Comparison of ENCODE assay signal across 21 cellular contexts in genomic region chr9:36833954-36834353, GRCh38.
DNase-seq lines count a peak whose midpoint lies in the region; ATAC-seq and TF ChIP-seq lines count a peak whose summit lies in the region.
"Had no signal": no experiment of that assay in that cellular context is flagged by ENCODE, and none has a peak within 500 bp of the region (broad histone marks: within the 10 kb centered on the region; RNA-seq: fewer than 3 reads in every experiment).

No MANE protein-coding gene starts in this region.

- no peaks in the 10 kb centered on the region for H3K4me1 Mint-ChIP-seq in stimulated activated effector memory CD8-positive, alpha-beta T cell treated with anti-CD3 and anti-CD28 coated beads, Interleukin-12 subunit alpha, Interleukin-12 subunit beta, amount 100 ng/mL, for 72 hours
- H3K4me1 Mint-ChIP-seq: activated naive CD8-positive, alpha-beta T cell treated with anti-CD3 and anti-CD28 coated beads, Interleukin-2, amount 10 ng/mL, durations not matched to agents 7 days and 5 days; CD8-positive, alpha-beta memory T cell had no signal

- H3K4me3 Mint-ChIP-seq in stimulated activated effector memory CD8-positive, alpha-beta T cell treated with anti-CD3 and anti-CD28 coated beads, Interleukin-12 subunit alpha, Interleukin-12 subunit beta, amount 100 ng/mL, for 72 hours: no peak overlapping the region
- H3K4me3 Mint-ChIP-seq: activated CD8-positive, alpha-beta T cell treated with anti-CD3 and anti-CD28 coated beads, Interleukin-2, amount 10 ng/mL, durations not matched to agents 7 days and 5 days; activated naive CD8-positive, alpha-beta T cell treated with anti-CD3 and anti-CD28 coated beads, Interleukin-2, amount 10 ng/mL, durations not matched to agents 7 days and 5 days; brain; CD8-positive, alpha-beta memory T cell had no signal

- peak; percentile 30 for DNase-seq in activated effector memory CD4-positive, alpha-beta T cell treated with anti-CD3 and anti-CD28 coated beads, Interleukin-2, amount 50 U/mL, for 16 hours
- DNase-seq in activated effector memory CD4-positive, alpha-beta T cell treated with Interleukin-2 at 50 U/mL for 16 hours: no peak
- DNase-seq in NT2/D1 (ENCODE audit: low read depth, low spot score) (peak; percentile 30), iPS-NIHi7 (ENCODE audit: extremely low spot score) (peak; percentile 67), upper lobe of right lung (peak; percentile 41)
- DNase-seq in stimulated activated effector memory CD8-positive, alpha-beta T cell treated with anti-CD3 and anti-CD28 coated beads, Interleukin-12 subunit alpha, Interleukin-12 subunit beta, amount 100 ng/mL, for 72 hours (ENCODE audit: low spot score in 2 of 2): no peak
- no peak for DNase-seq in stimulated activated CD8-positive, alpha-beta memory T cell treated with anti-CD3 and anti-CD28 coated beads, Interleukin-4, amount 100 ng/mL, for 48 hours
- DNase-seq: activated CD8-positive, alpha-beta T cell treated with anti-CD3 and anti-CD28 coated beads, Interleukin-2, amount 10 ng/mL, durations not matched to agents 7 days and 5 days; activated naive CD8-positive, alpha-beta T cell treated with anti-CD3 and anti-CD28 coated beads, Interleukin-2, amount 10 ng/mL, durations not matched to agents 7 days and 5 days; activated T-cell treated with anti-CD3 and anti-CD28 coated beads, Interleukin-2, amount 50 U/mL, for 48 hours; CD8-positive, alpha-beta memory T cell; cortex of kidney; foreskin fibroblast; left ventricle myocardium superior; NCI-H187 treated with DMSO at 0.1 percent for 48 hours; NCI-H510A treated with DMSO at 0.1 percent for 48 hours; stimulated activated naive CD4-positive, alpha-beta T cell had no signal

- no peak for TF ChIP-seq CTCF in upper lobe of right lung (IDR thresholded peaks at IDR 0.05)

- no peaks in the 10 kb centered on the region for H3K36me3 Mint-ChIP-seq in stimulated activated effector memory CD8-positive, alpha-beta T cell treated with anti-CD3 and anti-CD28 coated beads, Interleukin-12 subunit alpha, Interleukin-12 subunit beta, amount 100 ng/mL, for 72 hours
- H3K36me3 Mint-ChIP-seq: activated naive CD8-positive, alpha-beta T cell treated with anti-CD3 and anti-CD28 coated beads, Interleukin-2, amount 10 ng/mL, durations not matched to agents 7 days and 5 days; brain; CD8-positive, alpha-beta memory T cell had no signal

- no peak for ATAC-seq in upper lobe of right lung
- no peak for ATAC-seq in stimulated activated effector memory CD8-positive, alpha-beta T cell treated with anti-CD3 and anti-CD28 coated beads, Interleukin-12 subunit alpha, Interleukin-12 subunit beta, amount 100 ng/mL, for 72 hours
- no peak for ATAC-seq in HG02610 (IDR thresholded peaks at IDR 0.05; ENCODE audit: unreplicated experiment)
- ATAC-seq: activated CD8-positive, alpha-beta T cell treated with anti-CD3 and anti-CD28 coated beads, Interleukin-2, amount 10 ng/mL, durations not matched to agents 7 days and 5 days; left ventricle myocardium superior had no signal

- no peaks in the 10 kb centered on the region for H3K9me3 Mint-ChIP-seq in stimulated activated effector memory CD8-positive, alpha-beta T cell treated with anti-CD3 and anti-CD28 coated beads, Interleukin-12 subunit alpha, Interleukin-12 subunit beta, amount 100 ng/mL, for 72 hours
- H3K9me3 Mint-ChIP-seq: activated naive CD8-positive, alpha-beta T cell treated with anti-CD3 and anti-CD28 coated beads, Interleukin-2, amount 10 ng/mL, durations not matched to agents 7 days and 5 days; CD8-positive, alpha-beta memory T cell had no signal

- H3K36me3 ChIP-seq in NT2/D1 (ENCODE audit: insufficient read depth, insufficient read length, low read length) (no peaks in the 10 kb centered on the region), upper lobe of right lung (no peaks in the 10 kb centered on the region)
- H3K36me3 ChIP-seq: prostate gland, upper lobe of left lung had no signal

- H3K27me3 ChIP-seq in NT2/D1 (ENCODE audit: insufficient read depth, insufficient read length): no peaks in the 10 kb centered on the region
- no peaks in the 10 kb centered on the region for H3K27me3 ChIP-seq in upper lobe of right lung
- H3K27me3 ChIP-seq: upper lobe of left lung had no signal

- H3K27ac ChIP-seq in upper lobe of right lung: no peak overlapping the region
- H3K27ac ChIP-seq: prostate gland, upper lobe of left lung had no signal

- peaks cover 12% of the 10 kb centered on the region for H3K4me1 ChIP-seq in NT2/D1 (ENCODE audit: insufficient read depth, insufficient read length)
- no peaks in the 10 kb centered on the region for H3K4me1 ChIP-seq in upper lobe of right lung
- H3K4me1 ChIP-seq: prostate gland, upper lobe of left lung had no signal

- H3K4me3 ChIP-seq in NT2/D1 (ENCODE audit: insufficient read length, low read depth) (no peak overlapping the region), upper lobe of right lung (no peak overlapping the region)
- H3K4me3 ChIP-seq: prostate gland, upper lobe of left lung had no signal

- no peak overlapping the region for H3K9ac ChIP-seq in NT2/D1 (ENCODE audit: insufficient read length, low read depth)

- intact Hi-C loops in upper lobe of right lung (cut with DNase I): no loop called here

- H3K9me3 ChIP-seq in NT2/D1 (ENCODE audit: insufficient read depth, low read length) (no peaks in the 10 kb centered on the region), upper lobe of right lung (no peaks in the 10 kb centered on the region)
- H3K9me3 ChIP-seq: prostate gland, upper lobe of left lung had no signal

- no peak overlapping the region for H3K27ac Mint-ChIP-seq in stimulated activated effector memory CD8-positive, alpha-beta T cell treated with anti-CD3 and anti-CD28 coated beads, Interleukin-12 subunit alpha, Interleukin-12 subunit beta, amount 100 ng/mL, for 72 hours
- H3K27ac Mint-ChIP-seq: activated CD8-positive, alpha-beta T cell treated with anti-CD3 and anti-CD28 coated beads, Interleukin-2, amount 10 ng/mL, durations not matched to agents 7 days and 5 days; activated naive CD8-positive, alpha-beta T cell treated with anti-CD3 and anti-CD28 coated beads, Interleukin-2, amount 10 ng/mL, durations not matched to agents 7 days and 5 days; CD8-positive, alpha-beta memory T cell had no signal

Comparison
In these comparisons a context has a peak if more than half of its experiments do, and no peak if none do; other contexts are left out.
1. DNase-seq: peak in activated effector memory CD4-positive, alpha-beta T cell treated with anti-CD3 and anti-CD28 coated beads, Interleukin-2, amount 50 U/mL, for 16 hours (single experiment), NT2/D1 (single experiment), iPS-NIHi7 (single experiment) and upper lobe of right lung (single experiment); none in activated effector memory CD4-positive, alpha-beta T cell treated with Interleukin-2 at 50 U/mL for 16 hours (single experiment), stimulated activated effector memory CD8-positive, alpha-beta T cell treated with anti-CD3 and anti-CD28 coated beads, Interleukin-12 subunit alpha, Interleukin-12 subunit beta, amount 100 ng/mL, for 72 hours (0 of 2) and stimulated activated CD8-positive, alpha-beta memory T cell treated with anti-CD3 and anti-CD28 coated beads, Interleukin-4, amount 100 ng/mL, for 48 hours (single experiment).